ENCODE assay signal across 8 cellular contexts in genomic region chr19:10118960-10119359, GRCh38. TPM values are rescaled to one million over a fixed set of nuclear protein-coding genes. Genes with fewer than 3 reads are reported as not detected.
A peak's percentile ranks its signal among the peaks of the same experiment; 100 is the strongest.
DNase-seq lines count a peak whose midpoint lies in the region; ATAC-seq and TF ChIP-seq lines count a peak whose summit lies in the region.

No MANE protein-coding gene starts in this region.

- H3K27ac ChIP-seq in SJCRH30: peak overlapping the region; percentile 69
- peak overlapping the region; percentile 75 to 89 (median 88) for H3K27ac ChIP-seq in esophagus squamous epithelium
- H3K27ac ChIP-seq in rectal smooth muscle tissue (ENCODE audit: low read depth, low read length): no peak overlapping the region

- no peaks in the 10 kb centered on the region for H3K9me3 ChIP-seq in SJCRH30 (replicated peaks)
- H3K9me3 ChIP-seq in esophagus squamous epithelium: no peaks in the 10 kb centered on the region

- H3K27me3 ChIP-seq in SJCRH30: no peaks in the 10 kb centered on the region
- no peaks in the 10 kb centered on the region for H3K27me3 ChIP-seq in esophagus squamous epithelium
- no peaks in the 10 kb centered on the region for H3K27me3 ChIP-seq in rectal smooth muscle tissue (ENCODE audit: control insufficient read depth, insufficient read depth, low read length)

- H3K4me1 ChIP-seq in SJCRH30 (no peaks in the 10 kb centered on the region), esophagus squamous epithelium (peaks cover 17 to 48% (median 20%) of the 10 kb centered on the region in 3 donors), rectal smooth muscle tissue (ENCODE audit: control insufficient read depth, insufficient read depth, low read length) (peaks cover 5% of the 10 kb centered on the region)

- TF ChIP-seq POLR2A in esophagus squamous epithelium (IDR thresholded peaks at IDR 0.05): no peak

- H3K4me3 ChIP-seq in GM12864 (ENCODE audit: low read depth, low read length) (peak overlapping the region; percentile 98), SJCRH30 (peak overlapping the region; percentile 98), esophagus squamous epithelium (peak overlapping the region; percentile 65 to 99 (median 92)), rectal smooth muscle tissue (ENCODE audit: low read length) (peak overlapping the region; percentile 73)

- intact Hi-C loops in esophagus squamous epithelium (cut with DNase I): loop anchor here (10.0 kb wide), 1 partner anchor 136 kb away; the partner anchor contains the start of gene MRPL4

- no peak for ATAC-seq in GM21515 (IDR thresholded peaks at IDR 0.05; ENCODE audit: unreplicated experiment)

- DNase-seq in GM12864 (ENCODE audit: low read depth): no peak
- DNase-seq in SJCRH30: no peak
- DNase-seq in esophagus squamous epithelium (lab: John Stamatoyannopoulos, UW): no peak
- DNase-seq in NCI-H2196 (lab: John Stamatoyannopoulos, UW; ENCODE audit: unreplicated experiment): no peak
- DNase-seq in hypothalamus (lab: John Stamatoyannopoulos, UW): no peak
- DNase-seq in NCI-H226: no peak

- H3K9ac ChIP-seq in rectal smooth muscle tissue (ENCODE audit: low read length): peak overlapping the region; percentile 87

- WGBS in esophagus squamous epithelium, 2 donors: 18 to 44% methylated on average over 4 to 9 of the region's 12 CpGs

- peaks cover 38% of the 10 kb centered on the region for H3K36me3 ChIP-seq in SJCRH30
- H3K36me3 ChIP-seq in esophagus squamous epithelium: peaks cover 19 to 47% (median 34%) of the 10 kb centered on the region in 3 donors
- H3K36me3 ChIP-seq in rectal smooth muscle tissue (ENCODE audit: control insufficient read depth, insufficient read depth, low read length): peaks cover 27% of the 10 kb centered on the region

- TF ChIP-seq CTCF in GM12864 (IDR thresholded peaks at IDR 0.05; ENCODE audit: low read depth, low read length, missing control alignments): no peak
- TF ChIP-seq CTCF in esophagus squamous epithelium (IDR thresholded peaks at IDR 0.05): no peak

RNA-seq across cellular contexts. Expression of gene EIF3G, which starts 0.7 kb away (rescaled TPM):
- total RNA-seq in SJCRH30 (2014; rRNA removed; shearing (Covaris generic)): 179 and 186 TPM in 2 replicates
- total RNA-seq in esophagus squamous epithelium: 100 to 1,000 TPM; 146 to 253 (median 183) TPM

RNA-seq across cellular contexts. Expression of gene P2RY11, which starts 7.5 kb away (rescaled TPM):
- 10.7 and 10.8 TPM in 2 replicates for total RNA-seq in SJCRH30 (2014; rRNA removed; shearing (Covaris generic))
- total RNA-seq in esophagus squamous epithelium: 1 to 10 TPM; 2.9 to 9.2 (median 5.8) TPM

RNA-seq across cellular contexts. Expression of gene PPAN, which starts 12.8 kb away (rescaled TPM):
- total RNA-seq in SJCRH30 (2014; rRNA removed; shearing (Covaris generic)): 44.7 and 47.0 TPM in 2 replicates
- total RNA-seq in esophagus squamous epithelium: 10 to 100 TPM; 31.9 to 56.1 (median 39.6) TPM

RNA-seq across cellular contexts. Expression of gene ANGPTL6, which starts 16.5 kb away (rescaled TPM):
- total RNA-seq in SJCRH30 (2014; rRNA removed; shearing (Covaris generic)): 0.10 TPM in 1 of 2 replicates, not detected in the other
- total RNA-seq in esophagus squamous epithelium: under 1 TPM in 1 of 4 donors, not detected in 3; 0.42 TPM

RNA-seq across cellular contexts. Expression of gene SHFL, which starts 32.8 kb away (rescaled TPM):
- 0.08 TPM in 1 of 2 replicates, not detected in the other for total RNA-seq in SJCRH30 (2014; rRNA removed; shearing (Covaris generic))
- total RNA-seq in esophagus squamous epithelium: 10 to 100 TPM in 3 of 4 donors, 1 to 10 TPM in 1; 10.0 to 23.7 (median 14.7) TPM
